9 cellular contexts compared by ENCODE assay signal in the genomic region with DNA sequence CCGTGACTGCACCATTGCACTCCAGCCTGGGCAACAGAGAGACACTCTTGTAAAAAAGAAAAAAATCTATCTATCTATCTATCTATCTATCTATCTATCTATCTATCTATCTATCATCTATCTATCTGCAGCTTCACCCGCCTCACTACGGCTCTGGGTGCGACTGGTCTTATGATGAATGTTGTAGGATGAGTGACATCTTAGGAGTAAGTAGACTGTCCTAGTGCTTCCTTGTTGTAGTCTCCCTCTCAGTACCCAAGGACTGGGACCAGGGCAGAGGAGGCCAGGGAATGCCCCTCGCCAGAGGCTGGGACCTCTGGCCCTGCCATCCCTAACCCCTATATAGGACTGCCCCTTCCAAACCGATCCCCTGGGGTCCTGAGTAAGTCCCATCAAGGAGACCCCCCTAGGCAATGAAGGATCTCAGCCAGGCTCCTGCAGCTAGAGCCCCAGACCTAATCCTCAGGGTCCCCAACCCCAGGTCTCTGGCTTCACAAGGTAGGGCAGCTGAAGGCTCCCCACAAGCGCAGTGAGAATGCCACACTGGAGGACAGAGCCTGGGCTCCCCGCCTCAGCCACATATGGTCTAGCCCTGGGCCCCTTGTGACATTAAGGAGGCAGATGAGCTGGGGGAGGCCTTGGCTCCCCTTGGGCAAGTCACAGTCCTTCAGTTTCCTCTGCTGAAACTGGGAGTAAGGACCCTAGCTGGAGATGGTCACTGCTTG. TPM values are rescaled to one million over a fixed set of nuclear protein-coding genes. Genes with fewer than 3 reads are reported as not detected.
DNase-seq lines count a peak whose midpoint lies in the region; ATAC-seq and TF ChIP-seq lines count a peak whose summit lies in the region.
"Had no signal": no experiment of that assay in that cellular context is flagged by ENCODE, and none has a peak within 500 bp of the region (broad histone marks: within the 10 kb centered on the region; RNA-seq: fewer than 3 reads in every experiment).

No MANE protein-coding gene starts in this region.

- intact Hi-C loops in natural killer cell (cut with micrococcal nuclease), result loop anchor here (5.0 kb wide), 1 partner anchor 204 kb away; a partner anchor contains a TSS

- peak overlapping the region; percentile 72 for H3K27ac Mint-ChIP-seq in stimulated activated naive CD8-positive, alpha-beta T cell treated with anti-CD3 and anti-CD28 coated beads, Interleukin-15, Interleukin-2, amounts not matched to agents 100 ng/mL and 50 ng/mL, for 24 hours
- peak overlapping the region; percentile 86 to 91 for H3K27ac Mint-ChIP-seq in natural killer cell

- H3K27me3 ChIP-seq in foreskin keratinocyte, result peaks cover 16% of the 10 kb centered on the region

- H3K4me1 ChIP-seq in foreskin keratinocyte, result no peaks in the 10 kb centered on the region

- no peak overlapping the region for H3K27ac ChIP-seq in foreskin keratinocyte

- TF ChIP-seq CTCF in astrocyte of the cerebellum (IDR thresholded peaks at IDR 0.05; ENCODE audit: low read depth, low read length, missing control alignments), result no peak
- TF ChIP-seq CTCF in natural killer cell (IDR thresholded peaks at IDR 0.05), result no peak
- TF ChIP-seq CTCF in GM13976 (IDR thresholded peaks at IDR 0.05; ENCODE audit: borderline replicate concordance, control extremely low read depth, extremely low read depth, insufficient read depth, missing control alignments), result no peak
- no peak for TF ChIP-seq CTCF in foreskin keratinocyte (conservative IDR thresholded peaks at IDR 0.05)

- H3K4me1 Mint-ChIP-seq in stimulated activated naive CD8-positive, alpha-beta T cell treated with anti-CD3 and anti-CD28 coated beads, Interleukin-15, Interleukin-2, amounts not matched to agents 100 ng/mL and 50 ng/mL, for 24 hours (ENCODE audit: low read depth), result peaks cover 25% of the 10 kb centered on the region
- peaks cover 25 to 28% of the 10 kb centered on the region in 2 donors for H3K4me1 Mint-ChIP-seq in natural killer cell

- no peaks in the 10 kb centered on the region for H3K27me3 Mint-ChIP-seq in stimulated activated naive CD8-positive, alpha-beta T cell treated with anti-CD3 and anti-CD28 coated beads, Interleukin-15, Interleukin-2, amounts not matched to agents 100 ng/mL and 50 ng/mL, for 24 hours
- H3K27me3 Mint-ChIP-seq in natural killer cell (ENCODE audit: low read depth in 2 of 2), result peaks cover 0 to 17% of the 10 kb centered on the region in 2 donors

- no peak for DNase-seq in stimulated activated naive CD8-positive, alpha-beta T cell treated with anti-CD3 and anti-CD28 coated beads, Interleukin-15, Interleukin-2, amounts not matched to agents 100 U/mL and 50 U/mL, for 24 hours
- DNase-seq in astrocyte of the cerebellum (ENCODE audit: low read depth), result no peak
- DNase-seq in natural killer cell, result no peak
- DNase-seq in HT-29 (ENCODE audit: low spot score), result no peak
- DNase-seq in GM13976 (ENCODE audit: low spot score), result no peak
- no peak for DNase-seq in foreskin keratinocyte

- no peak for ATAC-seq in stimulated activated naive CD8-positive, alpha-beta T cell treated with anti-CD3 and anti-CD28 coated beads, Interleukin-15, Interleukin-2, amounts not matched to agents 100 U/mL and 50 U/mL, for 24 hours
- ATAC-seq in natural killer cell (no peak), HG03039 (IDR thresholded peaks at IDR 0.05; ENCODE audit: unreplicated experiment) (no peak), foreskin keratinocyte (no peak)

- H3K4me3 Mint-ChIP-seq in stimulated activated naive CD8-positive, alpha-beta T cell treated with anti-CD3 and anti-CD28 coated beads, Interleukin-15, Interleukin-2, amounts not matched to agents 100 ng/mL and 50 ng/mL, for 24 hours, result peak overlapping the region; percentile 63
- H3K4me3 Mint-ChIP-seq in natural killer cell, result peak overlapping the region; percentile 90

- H3K4me3 ChIP-seq in astrocyte of the cerebellum (ENCODE audit: low read depth, low read length), result peak overlapping the region; percentile 100

- peaks cover 8% of the 10 kb centered on the region for H3K36me3 Mint-ChIP-seq in stimulated activated naive CD8-positive, alpha-beta T cell treated with anti-CD3 and anti-CD28 coated beads, Interleukin-15, Interleukin-2, amounts not matched to agents 100 ng/mL and 50 ng/mL, for 24 hours (ENCODE audit: low read depth)
- no peaks in the 10 kb centered on the region for H3K36me3 Mint-ChIP-seq in natural killer cell

- in situ Hi-C loops in astrocyte of the cerebellum (cut with HindIII; ENCODE audit: low sequenced_read_pairs) (no loop called here), GM13976 (cut with MboI; ENCODE audit: low sequenced_read_pairs, unreplicated experiment) (no loop called here)

- H3K9me3 Mint-ChIP-seq in stimulated activated naive CD8-positive, alpha-beta T cell treated with anti-CD3 and anti-CD28 coated beads, Interleukin-15, Interleukin-2, amounts not matched to agents 100 ng/mL and 50 ng/mL, for 24 hours, result no peaks in the 10 kb centered on the region
- H3K9me3 Mint-ChIP-seq in natural killer cell, result no peaks in the 10 kb centered on the region

RNA-seq across cellular contexts. Expression of a gene that starts 0.9 kb away (rescaled TPM):
- total RNA-seq in natural killer cell (100 to 1,000 TPM in 1 of 3 donors, 10 to 100 TPM in 2; 88.6 to 105 (median 99.3) TPM), foreskin keratinocyte (193 and 203 TPM in 2 replicates)
- total RNA-seq in HT-29 (2014; rRNA removed; shearing (Covaris generic)), result 152 and 162 TPM in 2 replicates
- polyA plus RNA-seq in foreskin keratinocyte, result 205 and 220 TPM in 2 replicates

RNA-seq across cellular contexts. Expression of a gene that starts 29.0 kb away (rescaled TPM):
- total RNA-seq in natural killer cell, result 1 to 10 TPM; 1.4 to 2.6 (median 1.5) TPM
- total RNA-seq in HT-29 (2014; rRNA removed; shearing (Covaris generic)), result not detected in 2 replicates
- not detected in 2 replicates for total RNA-seq in foreskin keratinocyte
- not detected in 2 replicates for polyA plus RNA-seq in foreskin keratinocyte
- total RNA-seq: kidney epithelial cell had no signal
